21 cellular contexts compared by ENCODE assay signal in genomic region chr9:8492034-8492433, GRCh38.
"Had no signal": no experiment of that assay in that cellular context is flagged by ENCODE, and none has a peak within 500 bp of the region (broad histone marks: within the 10 kb centered on the region; RNA-seq: fewer than 3 reads in every experiment).

No MANE protein-coding gene starts in this region.

- H3K27me3 ChIP-seq: gastrocnemius medialis, ovary, sigmoid colon, spleen, tibial nerve, upper lobe of left lung had no signal

- DNase-seq: cortex of kidney; foreskin fibroblast; gastrocnemius medialis; head of caudate nucleus; mesenchymal stem cell; midbrain; naive thymus-derived CD4-positive, alpha-beta T cell; occipital lobe; ovary; psoas muscle; right cardiac atrium; sigmoid colon; spleen; stimulated activated CD4-positive, alpha-beta T cell treated with anti-CD3 and anti-CD28 coated beads, Interleukin-4, amount 100 ng/mL, for 4 hours; upper lobe of left lung had no signal

- ATAC-seq: gastrocnemius medialis; left lobe of liver; naive thymus-derived CD4-positive, alpha-beta T cell; psoas muscle; right cardiac atrium; stimulated activated memory B cell treated with anti-CD40 and anti-IgM and Interleukin-4, amounts not matched to agents 10 μg/mL and 1 μg/mL and 100 μg/mL, for 72 hours had no signal

- H3K9me3 ChIP-seq: gastrocnemius medialis, ovary, psoas muscle, sigmoid colon, spleen, thoracic aorta, tibial nerve, upper lobe of left lung had no signal

- H3K9me3 Mint-ChIP-seq: nephron; stimulated activated memory B cell treated with anti-CD40 and anti-IgM and Interleukin-4, amounts not matched to agents 10 μg/mL and 1 μg/mL and 100 μg/mL, for 72 hours had no signal

- H3K4me3 Mint-ChIP-seq: naive thymus-derived CD4-positive, alpha-beta T cell; nephron; stimulated activated memory B cell treated with anti-CD40 and anti-IgM and Interleukin-4, amounts not matched to agents 10 μg/mL and 1 μg/mL and 100 μg/mL, for 72 hours; stimulated activated naive CD8-positive, alpha-beta T cell treated with anti-CD3 and anti-CD28 coated beads, Interleukin-15, Interleukin-2, amounts not matched to agents 100 ng/mL and 50 ng/mL, for 24 hours had no signal

- H3K27ac ChIP-seq: gastrocnemius medialis, ovary, psoas muscle, sigmoid colon, spleen, thoracic aorta, tibial nerve, upper lobe of left lung had no signal

- H3K4me3 ChIP-seq: gastrocnemius medialis, ovary, psoas muscle, sigmoid colon, spleen, thoracic aorta, tibial nerve, upper lobe of left lung had no signal

- H3K36me3 Mint-ChIP-seq: naive thymus-derived CD4-positive, alpha-beta T cell; stimulated activated memory B cell treated with anti-CD40 and anti-IgM and Interleukin-4, amounts not matched to agents 10 μg/mL and 1 μg/mL and 100 μg/mL, for 72 hours had no signal

- H3K36me3 ChIP-seq: gastrocnemius medialis, ovary, sigmoid colon, spleen, tibial nerve, upper lobe of left lung had no signal

- H3K4me1 ChIP-seq: gastrocnemius medialis, psoas muscle, sigmoid colon, spleen, tibial nerve, upper lobe of left lung had no signal

- H3K27me3 Mint-ChIP-seq: stimulated activated memory B cell treated with anti-CD40 and anti-IgM and Interleukin-4, amounts not matched to agents 10 μg/mL and 1 μg/mL and 100 μg/mL, for 72 hours had no signal

- H3K27ac Mint-ChIP-seq: naive thymus-derived CD4-positive, alpha-beta T cell; nephron; stimulated activated memory B cell treated with anti-CD40 and anti-IgM and Interleukin-4, amounts not matched to agents 10 μg/mL and 1 μg/mL and 100 μg/mL, for 72 hours; stimulated activated naive CD8-positive, alpha-beta T cell treated with anti-CD3 and anti-CD28 coated beads, Interleukin-15, Interleukin-2, amounts not matched to agents 100 ng/mL and 50 ng/mL, for 24 hours had no signal

- H3K4me1 Mint-ChIP-seq: naive thymus-derived CD4-positive, alpha-beta T cell; stimulated activated memory B cell treated with anti-CD40 and anti-IgM and Interleukin-4, amounts not matched to agents 10 μg/mL and 1 μg/mL and 100 μg/mL, for 72 hours had no signal
